Comparison of ENCODE assay signal across 8 cellular contexts in the genomic region with DNA sequence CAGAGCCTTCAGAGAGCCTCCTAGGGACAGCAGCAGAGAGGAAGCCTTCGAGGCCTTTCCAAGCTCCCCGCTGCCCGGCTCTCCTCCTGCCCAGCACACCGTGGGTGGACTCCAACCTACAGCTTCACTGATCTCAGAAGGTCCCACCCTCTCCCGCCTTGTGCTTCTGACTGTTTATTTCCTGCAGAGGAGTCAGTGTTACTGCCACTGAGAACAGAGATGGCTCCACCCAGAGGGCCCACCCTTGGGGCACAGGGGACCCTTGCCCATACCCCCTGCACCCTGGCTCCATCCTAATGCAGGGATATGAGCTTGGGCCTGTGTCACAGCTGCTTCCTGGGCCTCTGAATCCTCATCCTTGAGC. TPM values are rescaled to one million over a fixed set of nuclear protein-coding genes. Genes with fewer than 3 reads are reported as not detected.
DNase-seq lines count a peak whose midpoint lies in the region; ATAC-seq and TF ChIP-seq lines count a peak whose summit lies in the region.

No MANE protein-coding gene starts in this region.

- peak overlapping the region; percentile 83 for H3K27ac ChIP-seq in mammary epithelial cell (ENCODE audit: insufficient read depth, low read depth, low read length)
- peak overlapping the region; percentile 76 for H3K27ac ChIP-seq in naive thymus-derived CD4-positive, alpha-beta T cell (ENCODE audit: low read depth, low read length)

- TF ChIP-seq CTCF in mammary epithelial cell (conservative IDR thresholded peaks at IDR 0.05 in 1 of 2, IDR thresholded peaks at IDR 0.05 in 1 of 2; ENCODE audit: extremely low read depth in 1 of 2, insufficient read depth in 1 of 2, low read depth in 1 of 2, low read length in 2 of 2) = no peak
- TF ChIP-seq CTCF in type B pancreatic cell (conservative IDR thresholded peaks at IDR 0.05) = no peak
- no peak for TF ChIP-seq CTCF in GM10248 (IDR thresholded peaks at IDR 0.05; ENCODE audit: control extremely low read depth, extremely low read depth, low read depth, missing control alignments)

- ATAC-seq in naive thymus-derived CD4-positive, alpha-beta T cell = peak; percentile 25

- H3K4me1 Mint-ChIP-seq in naive thymus-derived CD4-positive, alpha-beta T cell = peaks cover 20 to 60% (median 46%) of the 10 kb centered on the region in 7 donors
- H3K4me1 Mint-ChIP-seq in type B pancreatic cell (ENCODE audit: unreplicated experiment) = peaks cover 46% of the 10 kb centered on the region

- H3K36me3 ChIP-seq in mammary epithelial cell (ENCODE audit: insufficient read depth, low read length) = no peaks in the 10 kb centered on the region
- H3K36me3 ChIP-seq in naive thymus-derived CD4-positive, alpha-beta T cell (ENCODE audit: control insufficient read depth in 2 of 3, insufficient read depth in 3 of 3, low read length in 3 of 3) = no peaks in the 10 kb centered on the region

- BruUV-seq in mammary epithelial cell (replicated peaks; lab: Mats Ljungman, UMichigan) = no TSS peak

- H3K27me3 ChIP-seq in mammary epithelial cell (ENCODE audit: insufficient read depth, low read length) = no peaks in the 10 kb centered on the region
- no peaks in the 10 kb centered on the region for H3K27me3 ChIP-seq in naive thymus-derived CD4-positive, alpha-beta T cell (ENCODE audit: control insufficient read depth in 2 of 2, insufficient read depth in 2 of 2, low read length in 2 of 2)

- dilution Hi-C loops in mammary epithelial cell (cut with HindIII; ENCODE audit: low sequenced_read_pairs) = no loop called here

- H3K36me3 Mint-ChIP-seq in naive thymus-derived CD4-positive, alpha-beta T cell = no peaks in the 10 kb centered on the region
- no peaks in the 10 kb centered on the region for H3K36me3 Mint-ChIP-seq in type B pancreatic cell

- peaks cover 0 to 2% (median 0%) of the 10 kb centered on the region in 11 donors for H3K9me3 Mint-ChIP-seq in naive thymus-derived CD4-positive, alpha-beta T cell
- H3K9me3 Mint-ChIP-seq in type B pancreatic cell = no peaks in the 10 kb centered on the region

- POLR2A ChIA-PET in naive thymus-derived CD4-positive, alpha-beta T cell (lab: Charles Lee) = interaction anchor here (0.9 to 34.4 kb wide), 10 partner anchors 8 to 60 kb away, joined by 3 to 828 read pairs (median 36); a partner anchor contains a TSS
- POLR2A ChIA-PET in GM10248 (lab: Yijun Ruan, JAX) = interaction anchor here (1.8 kb wide), 1 partner anchor 53 kb away, joined by 6 read pairs; a partner anchor contains a TSS

- no peak overlapping the region for H2AFZ ChIP-seq in mammary epithelial cell (ENCODE audit: low read depth, low read length)

- CTCF ChIA-PET in mammary epithelial cell (lab: Charles Lee; ENCODE audit: low non-redundant PET) = interaction anchor here (0.5 kb wide), 1 partner anchor 17 kb away, joined by 3 read pairs; no protein-coding TSS in a partner anchor
- CTCF ChIA-PET in naive thymus-derived CD4-positive, alpha-beta T cell (lab: Charles Lee) = interaction anchor here (0.8 to 2.3 kb wide), 5 partner anchors 9 to 67 kb away, joined by 3 to 11 read pairs (median 4); a partner anchor contains a TSS
- CTCF ChIA-PET in GM10248 (lab: Yijun Ruan, JAX) = interaction anchor here (1.3 kb wide), 1 partner anchor 56 kb away, joined by 3 read pairs; no protein-coding TSS in a partner anchor

- no peak overlapping the region for H3K4me2 ChIP-seq in mammary epithelial cell (ENCODE audit: insufficient read depth, low read depth, low read length)

- 63% methylated on average over 2 of the region's 5 CpGs for WGBS in mammary epithelial cell (ENCODE audit: low coverage, missing lambda C conversion rate)

- H3K27me3 Mint-ChIP-seq in naive thymus-derived CD4-positive, alpha-beta T cell = peaks cover 0 to 4% (median 0%) of the 10 kb centered on the region in 5 donors
- no peaks in the 10 kb centered on the region for H3K27me3 Mint-ChIP-seq in type B pancreatic cell

- H3K9me3 ChIP-seq in mammary epithelial cell (replicated peaks; ENCODE audit: insufficient read depth, low read length) = no peaks in the 10 kb centered on the region
- no peaks in the 10 kb centered on the region for H3K9me3 ChIP-seq in naive thymus-derived CD4-positive, alpha-beta T cell (ENCODE audit: control insufficient read depth in 2 of 3, low read length in 3 of 3)

- peaks cover 56% of the 10 kb centered on the region for H3K4me1 ChIP-seq in mammary epithelial cell (ENCODE audit: insufficient read depth, low read length)
- peaks cover 22 to 45% of the 10 kb centered on the region in 2 donors for H3K4me1 ChIP-seq in naive thymus-derived CD4-positive, alpha-beta T cell (ENCODE audit: control insufficient read depth in 2 of 2, insufficient read depth in 2 of 2, low read length in 2 of 2)

- H3K4me3 Mint-ChIP-seq in naive thymus-derived CD4-positive, alpha-beta T cell = peak overlapping the region; percentile 36 to 86 (median 75)
- H3K4me3 Mint-ChIP-seq in type B pancreatic cell = peak overlapping the region; percentile 73

- H3K4me3 ChIP-seq in mammary epithelial cell (replicated peaks in 1 of 3; ENCODE audit: insufficient read depth in 1 of 3, low read depth in 2 of 3, low read length in 3 of 3) = no peak overlapping the region
- H3K4me3 ChIP-seq in naive thymus-derived CD4-positive, alpha-beta T cell (ENCODE audit: low read length) = no peak overlapping the region

- in situ Hi-C loops in mammary epithelial cell (cut with MboI; ENCODE audit: low sequenced_read_pairs in 2 of 2) = no loop called here

- peak overlapping the region; percentile 75 for H3K9ac ChIP-seq in mammary epithelial cell (ENCODE audit: insufficient read depth, low read length)

- H4K20me1 ChIP-seq in mammary epithelial cell (ENCODE audit: insufficient read depth, low read length) = no peaks in the 10 kb centered on the region

- H3K79me2 ChIP-seq in mammary epithelial cell (ENCODE audit: insufficient read depth, low read length) = no peaks in the 10 kb centered on the region

- H3K27ac Mint-ChIP-seq in naive thymus-derived CD4-positive, alpha-beta T cell = peak overlapping the region; percentile 89 to 98 (median 97)
- peak overlapping the region; percentile 94 for H3K27ac Mint-ChIP-seq in type B pancreatic cell

- intact Hi-C loops in mammary epithelial cell (cut with micrococcal nuclease) = loop anchor here (1.0 to 2.0 kb wide), 2 partner anchors 14 to 52 kb away; no protein-coding TSS in a partner anchor
- intact Hi-C loops in naive thymus-derived CD4-positive, alpha-beta T cell (cut with micrococcal nuclease) = loop anchor here (1.0 to 5.0 kb wide), 4 partner anchors 9 to 508 kb away; no protein-coding TSS in a partner anchor

- peak; percentile 38 for DNase-seq in activated CD8-positive, alpha-beta memory T cell treated with anti-CD3 and anti-CD28 coated beads, Interleukin-2, amount 50 U/mL, for 4 hours
- DNase-seq in activated CD8-positive, alpha-beta memory T cell treated with anti-CD3 and anti-CD28 coated beads, Interleukin-2, amount 50 U/mL, for 48 hours = no peak
- DNase-seq in mammary epithelial cell (no peak), type B pancreatic cell (ENCODE audit: extremely low spot score, unreplicated experiment) (no peak), NCI-H1105 (lab: John Stamatoyannopoulos, UW) (no peak), inferior parietal cortex (ENCODE audit: extremely low spot score) (no peak), GM10248 (ENCODE audit: extremely low spot score) (no peak)
- DNase-seq in naive thymus-derived CD4-positive, alpha-beta T cell = peak in 7 of 9 donors; percentile 18 to 51 (median 29)

RNA-seq across cellular contexts. Expression of a gene that starts 52.8 kb away (rescaled TPM):
- 100 to 1,000 TPM in 1 of 2 donors, 10 to 100 TPM in 1; 51.2 to 149 TPM for total RNA-seq in mammary epithelial cell
- polyA plus RNA-seq in mammary epithelial cell = 89.6 TPM
- 94.4 TPM for polyA minus RNA-seq in mammary epithelial cell
- total RNA-seq in naive thymus-derived CD4-positive, alpha-beta T cell = 100 to 1,000 TPM in 4 of 5 experiments, 10 to 100 TPM in 1; 51.5 to 261 (median 131) TPM
- 10 to 100 TPM; 27.9 to 33.7 TPM for polyA plus RNA-seq in naive thymus-derived CD4-positive, alpha-beta T cell
- 54.9 and 113 TPM in 2 replicates for total RNA-seq in type B pancreatic cell (ENCODE audit: low replicate concordance)

Comparison
In these comparisons a context has a peak if more than half of its experiments do, and no peak if none do; other contexts are left out.
1. DNase-seq: peak in activated CD8-positive, alpha-beta memory T cell treated with anti-CD3 and anti-CD28 coated beads, Interleukin-2, amount 50 U/mL, for 4 hours (single experiment) and naive thymus-derived CD4-positive, alpha-beta T cell (7 of 9); none in activated CD8-positive, alpha-beta memory T cell treated with anti-CD3 and anti-CD28 coated beads, Interleukin-2, amount 50 U/mL, for 48 hours (single experiment), mammary epithelial cell (single experiment), type B pancreatic cell (single experiment), NCI-H1105 (single experiment), inferior parietal cortex (single experiment) and GM10248 (single experiment).